Comparison of ENCODE assay signal across 8 cellular contexts in the genomic region with DNA sequence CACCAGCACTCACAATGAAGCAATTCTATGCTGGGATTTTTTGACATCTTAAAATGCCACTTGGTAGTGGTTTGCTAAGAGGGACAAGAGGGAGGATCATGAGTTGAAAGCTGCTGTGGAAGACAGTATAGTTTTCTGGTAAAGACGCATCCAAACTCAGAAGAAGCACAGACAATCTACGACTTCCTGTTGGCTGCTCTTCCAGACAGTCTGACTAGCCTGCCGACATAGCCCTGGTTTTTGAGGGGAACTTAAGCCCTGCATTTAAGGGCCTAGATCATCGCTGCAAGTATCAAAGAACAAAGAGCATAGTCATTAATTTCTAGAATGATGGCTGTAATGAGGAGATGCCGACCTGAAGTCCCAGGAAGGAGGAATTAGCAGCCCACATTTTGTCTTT.
DNase-seq lines count a peak whose midpoint lies in the region; ATAC-seq and TF ChIP-seq lines count a peak whose summit lies in the region.

No MANE protein-coding gene starts in this region.

- H3K36me3 Mint-ChIP-seq in activated T-cell treated with anti-CD3 and anti-CD28 coated beads, Interleukin-2, amount 50 U/mL, for 24 hours (ENCODE audit: low read depth): no peaks in the 10 kb centered on the region
- no peaks in the 10 kb centered on the region for H3K36me3 Mint-ChIP-seq in activated CD8-positive, alpha-beta T cell treated with anti-CD3 and anti-CD28 coated beads for 36 hours (ENCODE audit: low read depth)
- H3K36me3 Mint-ChIP-seq in nephron (ENCODE audit: low read depth): no peaks in the 10 kb centered on the region
- no peaks in the 10 kb centered on the region for H3K36me3 Mint-ChIP-seq in mesothelial cell of epicardium

- 51% methylated on average over 5 of the region's 5 CpGs for WGBS in prostate gland

- POLR2A ChIA-PET in activated CD8-positive, alpha-beta T cell treated with anti-CD3 and anti-CD28 coated beads for 36 hours (lab: Charles Lee): interaction anchor here (1.0 to 12.0 kb wide), 10 partner anchors 49 to 193 kb away, joined by 3 to 376 read pairs (median 6); partner anchors contain the start of gene IKZF1

- H3K9me3 ChIP-seq in prostate gland: no peaks in the 10 kb centered on the region

- peak overlapping the region; percentile 38 for H3K4me3 Mint-ChIP-seq in activated T-cell treated with anti-CD3 and anti-CD28 coated beads, Interleukin-2, amount 50 U/mL, for 24 hours
- no peak overlapping the region for H3K4me3 Mint-ChIP-seq in activated CD8-positive, alpha-beta T cell treated with anti-CD3 and anti-CD28 coated beads for 36 hours
- no peak overlapping the region for H3K4me3 Mint-ChIP-seq in nephron
- no peak overlapping the region for H3K4me3 Mint-ChIP-seq in mesothelial cell of epicardium

- no peaks in the 10 kb centered on the region for H3K36me3 ChIP-seq in prostate gland

- CTCF ChIA-PET in activated CD8-positive, alpha-beta T cell treated with anti-CD3 and anti-CD28 coated beads for 36 hours (lab: Charles Lee): interaction anchor here (0.9 to 10.5 kb wide), 31 partner anchors 10 to 213 kb away, joined by 3 to 209 read pairs (median 11); partner anchors contain the start of genes IKZF1 and ZPBP

- no peak overlapping the region for H3K27ac ChIP-seq in prostate gland

- DNase-seq in activated T-cell treated with anti-CD3 and anti-CD28 coated beads, Interleukin-2, amount 50 U/mL, for 24 hours: no peak
- no peak for DNase-seq in activated T-cell treated with anti-CD3 and anti-CD28 coated beads, Interleukin-2, amount 50 U/mL, for 1 hour
- DNase-seq in KG1 (lab: John Stamatoyannopoulos, UW) (peak; percentile 18), 8988T (no peak), prostate gland (ENCODE audit: low spot score) (no peak), mesothelial cell of epicardium (ENCODE audit: low spot score in 2 of 2, unreplicated experiment in 2 of 2) (no peak)
- DNase-seq in activated CD8-positive, alpha-beta T cell treated with anti-CD3 and anti-CD28 coated beads for 36 hours: no peak

- H3K4me1 ChIP-seq in prostate gland (replicated peaks): no peaks in the 10 kb centered on the region

- H3K4me3 ChIP-seq in prostate gland: no peak overlapping the region

- H3K4me1 Mint-ChIP-seq in activated T-cell treated with anti-CD3 and anti-CD28 coated beads, Interleukin-2, amount 50 U/mL, for 24 hours (ENCODE audit: low read depth): peaks cover 90% of the 10 kb centered on the region
- peaks cover 89% of the 10 kb centered on the region for H3K4me1 Mint-ChIP-seq in activated CD8-positive, alpha-beta T cell treated with anti-CD3 and anti-CD28 coated beads for 36 hours (ENCODE audit: low read depth)
- H3K4me1 Mint-ChIP-seq in nephron: peaks cover 6% of the 10 kb centered on the region
- H3K4me1 Mint-ChIP-seq in mesothelial cell of epicardium: peaks cover 1% of the 10 kb centered on the region

- intact Hi-C loops in activated CD8-positive, alpha-beta T cell treated with anti-CD3 and anti-CD28 coated beads for 36 hours (cut with micrococcal nuclease): loop anchor here (2.0 kb wide), 2 partner anchors 62 to 164 kb away; no protein-coding TSS in a partner anchor
- intact Hi-C loops in prostate gland (cut with DNase I): no loop called here

- H3K27me3 Mint-ChIP-seq in activated T-cell treated with anti-CD3 and anti-CD28 coated beads, Interleukin-2, amount 50 U/mL, for 24 hours: no peaks in the 10 kb centered on the region
- H3K27me3 Mint-ChIP-seq in activated CD8-positive, alpha-beta T cell treated with anti-CD3 and anti-CD28 coated beads for 36 hours: no peaks in the 10 kb centered on the region
- H3K27me3 Mint-ChIP-seq in nephron (ENCODE audit: low read depth) (peaks cover 3% of the 10 kb centered on the region), mesothelial cell of epicardium (ENCODE audit: low read depth) (peaks cover 12% of the 10 kb centered on the region)

- H3K27me3 ChIP-seq in prostate gland (replicated peaks; ENCODE audit: insufficient read depth): no peaks in the 10 kb centered on the region

- H3K27ac Mint-ChIP-seq in activated T-cell treated with anti-CD3 and anti-CD28 coated beads, Interleukin-2, amount 50 U/mL, for 24 hours: peak overlapping the region; percentile 78
- H3K27ac Mint-ChIP-seq in activated CD8-positive, alpha-beta T cell treated with anti-CD3 and anti-CD28 coated beads for 36 hours: peak overlapping the region; percentile 72
- peak overlapping the region in 2 of 3 experiments; percentile 41 to 72 for H3K27ac Mint-ChIP-seq in nephron
- no peak overlapping the region for H3K27ac Mint-ChIP-seq in mesothelial cell of epicardium

- no peak for TF ChIP-seq POLR2A in prostate gland (IDR thresholded peaks at IDR 0.05)

- no peak for TF ChIP-seq CTCF in activated CD8-positive, alpha-beta T cell treated with anti-CD3 and anti-CD28 coated beads for 36 hours (IDR thresholded peaks at IDR 0.05)
- TF ChIP-seq CTCF in nephron (IDR thresholded peaks at IDR 0.05; ENCODE audit: unreplicated experiment in 3 of 3): no peak
- no peak for TF ChIP-seq CTCF in prostate gland (IDR thresholded peaks at IDR 0.05)
- TF ChIP-seq CTCF in mesothelial cell of epicardium (IDR thresholded peaks at IDR 0.05; ENCODE audit: unreplicated experiment): no peak

- ATAC-seq in activated CD8-positive, alpha-beta T cell treated with anti-CD3 and anti-CD28 coated beads for 36 hours: no peak

- H3K9me3 Mint-ChIP-seq in activated T-cell treated with anti-CD3 and anti-CD28 coated beads, Interleukin-2, amount 50 U/mL, for 24 hours: no peaks in the 10 kb centered on the region
- H3K9me3 Mint-ChIP-seq in activated CD8-positive, alpha-beta T cell treated with anti-CD3 and anti-CD28 coated beads for 36 hours: no peaks in the 10 kb centered on the region
- H3K9me3 Mint-ChIP-seq in nephron (no peaks in the 10 kb centered on the region), mesothelial cell of epicardium (no peaks in the 10 kb centered on the region)
